In the genomic region with DNA sequence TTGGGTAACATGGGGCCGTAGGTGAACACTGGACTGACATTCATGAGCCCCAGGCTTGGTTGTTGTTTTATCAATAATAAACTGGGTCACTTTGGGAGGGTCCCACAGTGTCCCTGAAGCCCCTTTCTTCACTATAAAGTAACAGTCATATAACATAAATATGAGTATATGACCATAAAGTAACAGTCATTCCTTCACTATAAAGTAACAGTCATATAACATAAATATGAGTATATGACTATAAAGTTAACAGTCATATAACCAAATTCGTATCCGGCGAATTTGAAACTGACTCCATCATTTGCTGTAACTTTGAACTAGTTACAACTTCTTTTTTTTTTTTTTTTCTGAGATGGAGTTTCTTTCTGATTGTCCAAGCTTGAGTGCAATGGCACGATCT, we compare ENCODE assay signal across 25 cellular contexts.
"Had no signal": no experiment of that assay in that cellular context is flagged by ENCODE, and none has a peak within 500 bp of the region (broad histone marks: within the 10 kb centered on the region; RNA-seq: fewer than 3 reads in every experiment).

No MANE protein-coding gene starts in this region.

- H3K9me3 Mint-ChIP-seq: immature natural killer cell; mesothelial cell of epicardium; naive thymus-derived CD4-positive, alpha-beta T cell; natural killer cell treated with Interleukin-12 subunit alpha and Interleukin-12 subunit beta and Interleukin-15 and Interleukin-18, amount 100 ng/mL, for 72 hours; stimulated activated naive CD8-positive, alpha-beta T cell treated with anti-CD3 and anti-CD28 coated beads, Interleukin-15, Interleukin-2, amounts not matched to agents 100 ng/mL and 50 ng/mL, for 24 hours had no signal

- DNase-seq: hypothalamus; immature natural killer cell; kidney; left ventricle myocardium inferior; mesendoderm; naive thymus-derived CD4-positive, alpha-beta T cell; ovary; stimulated activated CD4-positive, alpha-beta T cell treated with anti-CD3 and anti-CD28 coated beads, Interleukin-12 subunit alpha, Interleukin-12 subunit beta, amount 100 ng/mL, for 4 hours; stimulated activated CD4-positive, alpha-beta T cell treated with anti-CD3 and anti-CD28 coated beads, Interleukin-15, amount 100 ng/mL, for 24 hours; stimulated activated CD4-positive, alpha-beta T cell treated with anti-CD3 and anti-CD28 coated beads, Interleukin-2, amount 100 ng/mL, for 24 hours; stimulated activated CD4-positive, alpha-beta T cell treated with anti-CD3 and anti-CD28 coated beads, Interleukin-4, amount 100 ng/mL, for 1 hour; stimulated activated naive CD4-positive, alpha-beta T cell; tibial artery; trophoblast cell; upper lobe of right lung had no signal

- H3K27me3 Mint-ChIP-seq: natural killer cell treated with Interleukin-12 subunit alpha and Interleukin-12 subunit beta and Interleukin-15 and Interleukin-18, amount 100 ng/mL, for 72 hours; stimulated activated naive CD8-positive, alpha-beta T cell treated with anti-CD3 and anti-CD28 coated beads, Interleukin-15, Interleukin-2, amounts not matched to agents 100 ng/mL and 50 ng/mL, for 24 hours had no signal

- H3K27ac Mint-ChIP-seq: immature natural killer cell; mesothelial cell of epicardium; naive thymus-derived CD4-positive, alpha-beta T cell; natural killer cell treated with Interleukin-12 subunit alpha and Interleukin-12 subunit beta and Interleukin-15 and Interleukin-18, amount 100 ng/mL, for 72 hours; progenitor cell of endocrine pancreas; stimulated activated naive CD8-positive, alpha-beta T cell treated with anti-CD3 and anti-CD28 coated beads, Interleukin-15, Interleukin-2, amounts not matched to agents 100 ng/mL and 50 ng/mL, for 24 hours had no signal

- H3K4me3 ChIP-seq: left ventricle myocardium inferior, lung, ovary, right atrium auricular region, skin epidermis, suprapubic skin, thoracic aorta, tibial artery, upper lobe of right lung had no signal

- H3K4me1 Mint-ChIP-seq: mesothelial cell of epicardium had no signal

- H3K36me3 ChIP-seq: left ventricle myocardium inferior, ovary, right atrium auricular region, suprapubic skin, thoracic aorta, tibial artery, upper lobe of right lung had no signal

- H3K27ac ChIP-seq: left ventricle myocardium inferior, ovary, right atrium auricular region, suprapubic skin, thoracic aorta, tibial artery, upper lobe of right lung had no signal

- H3K4me1 ChIP-seq: left ventricle myocardium inferior, right atrium auricular region, suprapubic skin, tibial artery, upper lobe of right lung had no signal

- H3K36me3 Mint-ChIP-seq: immature natural killer cell; mesothelial cell of epicardium; naive thymus-derived CD4-positive, alpha-beta T cell; natural killer cell treated with Interleukin-12 subunit alpha and Interleukin-12 subunit beta and Interleukin-15 and Interleukin-18, amount 100 ng/mL, for 72 hours had no signal

- H3K27me3 ChIP-seq: ovary, right atrium auricular region, suprapubic skin, upper lobe of right lung had no signal

- H3K9me3 ChIP-seq: left ventricle myocardium inferior, ovary, right atrium auricular region, suprapubic skin, thoracic aorta, tibial artery, upper lobe of right lung had no signal

- H3K4me3 Mint-ChIP-seq: immature natural killer cell; mesothelial cell of epicardium; naive thymus-derived CD4-positive, alpha-beta T cell; natural killer cell treated with Interleukin-12 subunit alpha and Interleukin-12 subunit beta and Interleukin-15 and Interleukin-18, amount 100 ng/mL, for 72 hours; stimulated activated naive CD8-positive, alpha-beta T cell treated with anti-CD3 and anti-CD28 coated beads, Interleukin-15, Interleukin-2, amounts not matched to agents 100 ng/mL and 50 ng/mL, for 24 hours had no signal

- ATAC-seq: naive thymus-derived CD4-positive, alpha-beta T cell; sciatic nerve had no signal
